In the genomic region with DNA sequence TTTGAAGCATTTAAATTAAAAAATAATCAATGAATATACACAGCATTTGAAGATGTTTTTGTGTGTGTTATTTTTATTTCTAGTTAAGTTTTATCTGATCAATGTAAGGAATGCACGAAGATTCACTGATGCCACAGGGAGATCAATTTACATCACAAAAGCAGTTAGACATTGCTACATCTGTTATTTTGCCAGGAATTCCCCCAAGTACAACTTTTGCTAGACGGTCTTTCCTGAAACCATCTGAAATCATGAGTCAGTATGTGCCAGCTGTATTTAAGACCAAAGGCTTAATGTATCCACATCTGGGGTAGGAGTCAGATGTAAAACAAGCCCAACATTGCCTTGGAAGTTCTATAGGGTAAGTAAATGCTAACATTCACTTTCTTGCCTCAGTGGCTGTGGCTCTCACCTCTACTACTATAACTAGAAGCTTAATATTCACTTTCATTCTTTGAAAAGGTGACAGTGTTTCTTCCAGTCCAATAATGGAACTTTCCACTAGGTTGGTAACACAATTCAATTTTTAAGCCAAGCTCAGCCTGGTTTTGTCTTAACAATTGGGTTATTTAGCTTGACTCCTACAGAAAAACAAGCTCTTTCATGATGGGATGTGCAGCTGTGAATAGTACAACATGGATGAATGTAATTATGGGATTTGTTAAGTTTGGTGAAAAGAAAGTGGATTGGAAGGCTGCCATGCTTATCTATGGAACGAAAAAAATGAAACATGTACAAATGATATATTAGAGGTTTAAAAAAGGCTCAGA, we compare ENCODE assay signal across 20 cellular contexts.
"Had no signal": no experiment of that assay in that cellular context is flagged by ENCODE, and none has a peak within 500 bp of the region (broad histone marks: within the 10 kb centered on the region; RNA-seq: fewer than 3 reads in every experiment).

No MANE protein-coding gene starts in this region.

- DNase-seq: activated CD4-positive, alpha-beta T cell treated with anti-CD3 and anti-CD28 coated beads for 4 hours; activated CD8-positive, alpha-beta T cell treated with anti-CD3 and anti-CD28 coated beads for 36 hours; activated effector memory CD4-positive, alpha-beta T cell treated with Interleukin-2 at 50 U/mL for 16 hours; activated naive CD4-positive, alpha-beta T cell treated with anti-CD3 and anti-CD28 coated beads, Interleukin-2, amount 50 U/mL, for 16 hours; activated T-cell treated with anti-CD3 and anti-CD28 coated beads, Interleukin-2, amount 50 U/mL, for 4 hours; adrenal gland; effector CD4-positive, alpha-beta T cell; esophagus squamous epithelium; left lung; mammary epithelial cell; posterior cingulate gyrus; stimulated activated CD4-positive, alpha-beta T cell treated with anti-CD3 and anti-CD28 coated beads, Interleukin-15, amount 100 ng/mL, for 24 hours; stimulated activated CD4-positive, alpha-beta T cell treated with anti-CD3 and anti-CD28 coated beads, Interleukin-4, amount 100 ng/mL, for 1 hour; stimulated activated CD8-positive, alpha-beta memory T cell treated with anti-CD3 and anti-CD28 coated beads, Interleukin-4, amount 100 ng/mL, for 48 hours; stimulated activated naive CD4-positive, alpha-beta T cell treated with Interleukin-2 at 50 U/mL for 16 hours; upper lobe of right lung had no signal

- H3K4me3 ChIP-seq: adrenal gland, cardiac muscle cell, esophagus squamous epithelium, left lung, suprapubic skin, upper lobe of right lung had no signal

- H3K4me1 ChIP-seq: adrenal gland, esophagus squamous epithelium, left lung, suprapubic skin, upper lobe of right lung had no signal

- H3K27ac ChIP-seq: adrenal gland, cardiac muscle cell, esophagus squamous epithelium, left lung, suprapubic skin, upper lobe of right lung had no signal

- ATAC-seq: activated CD8-positive, alpha-beta T cell treated with anti-CD3 and anti-CD28 coated beads for 36 hours; activated T-cell treated with anti-CD3 and anti-CD28 coated beads, Interleukin-2, amount 50 U/mL, for 4 hours; left lung; natural killer cell treated with Interleukin-12 subunit alpha and Interleukin-12 subunit beta and Interleukin-15 and Interleukin-18, amount 100 ng/mL, for 72 hours; upper lobe of right lung; WTC11 had no signal

- H3K36me3 ChIP-seq: adrenal gland, cardiac muscle cell, esophagus squamous epithelium, left lung, suprapubic skin, upper lobe of right lung had no signal

- H3K9me3 ChIP-seq: adrenal gland, esophagus squamous epithelium, left lung, suprapubic skin, upper lobe of right lung had no signal

- H3K27me3 ChIP-seq: adrenal gland, cardiac muscle cell, esophagus squamous epithelium, left lung, suprapubic skin, upper lobe of right lung had no signal
